ENCODE assay signal across 26 cellular contexts in the genomic region with DNA sequence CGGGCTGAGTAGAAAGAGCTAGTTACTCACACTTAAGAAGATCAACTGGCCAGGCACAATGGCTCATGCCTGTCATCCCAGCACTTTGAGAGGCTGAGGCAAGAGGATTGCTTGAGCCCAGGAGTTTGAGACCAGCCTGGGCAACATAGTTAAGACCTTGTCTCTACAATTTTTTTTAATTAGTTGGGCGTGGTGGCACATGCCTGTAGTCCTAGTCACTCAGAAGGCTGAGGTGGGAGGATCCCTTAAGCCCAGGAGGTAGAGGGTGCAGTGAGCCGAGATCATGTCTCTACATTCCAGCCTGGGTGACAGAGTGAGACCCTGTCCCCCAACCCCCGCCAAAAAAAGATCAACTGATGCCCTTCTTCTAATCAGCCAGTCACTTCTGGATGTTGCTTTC.
A peak's percentile ranks its signal among the peaks of the same experiment; 100 is the strongest.
DNase-seq lines count a peak whose midpoint lies in the region; ATAC-seq, FAIRE-seq and TF ChIP-seq lines count a peak whose summit lies in the region.
"Had no signal": no experiment of that assay in that cellular context is flagged by ENCODE, and none has a peak within 500 bp of the region (broad histone marks: within the 10 kb centered on the region; RNA-seq: fewer than 3 reads in every experiment).

No MANE protein-coding gene starts in this region.

- CTCF ChIA-PET in PC-3 (lab: Charles Lee): no interaction called here

- DNase-seq in ELR (ENCODE audit: low read depth) (peak; percentile 76), PC-3 (peak; percentile 76), epithelial cell of esophagus (ENCODE audit: low read depth) (peak; percentile 78), osteocyte (ENCODE audit: extremely low spot score, unreplicated experiment) (peak; percentile 32), NCI-H2107 treated with DMSO at 0.1 percent for 48 hours (lab: John Stamatoyannopoulos, UW; ENCODE audit: unreplicated experiment) (no peak), tibial artery (no peak), GM19239 (ENCODE audit: insufficient read length, low spot score) (no peak)
- DNase-seq: activated B cell treated with CpG ODN at 0.5 μM for 24 hours; activated CD4-positive, alpha-beta memory T cell treated with anti-CD3 and anti-CD28 coated beads for 36 hours; activated effector memory CD4-positive, alpha-beta T cell treated with anti-CD3 and anti-CD28 coated beads, Interleukin-2, amount 50 U/mL, for 16 hours; CD4-positive, alpha-beta T cell; DMS79; foreskin melanocyte; H9; MM.1S; naive thymus-derived CD4-positive, alpha-beta T cell; NCI-H1694; NCI-H2227 treated with DMSO at 0.1 percent for 48 hours; pancreas; stimulated activated CD4-positive, alpha-beta T cell treated with anti-CD3 and anti-CD28 coated beads, Interleukin-1b, Interleukin-23, amount 100 ng/mL, for 48 hours; stimulated activated naive CD4-positive, alpha-beta T cell had no signal

- no peak overlapping the region for H2AFZ ChIP-seq in PC-3 (ENCODE audit: low read length)

- TF ChIP-seq CTCF in PC-3 (conservative IDR thresholded peaks at IDR 0.05; ENCODE audit: low read depth, low read length): no peak
- TF ChIP-seq CTCF in epithelial cell of esophagus (IDR thresholded peaks at IDR 0.05; ENCODE audit: insufficient read depth, low read depth, low read length, missing control alignments): no peak
- no peak for TF ChIP-seq CTCF in osteocyte (IDR thresholded peaks at IDR 0.05)
- TF ChIP-seq CTCF in tibial artery (IDR thresholded peaks at IDR 0.05): no peak

- no peak overlapping the region for H3K4me3 Mint-ChIP-seq in osteocyte (ENCODE audit: unreplicated experiment)
- H3K4me3 Mint-ChIP-seq: activated B cell treated with CpG ODN at 0.5 μM for 24 hours; activated CD4-positive, alpha-beta memory T cell treated with anti-CD3 and anti-CD28 coated beads for 36 hours; CD4-positive, alpha-beta T cell; H9; naive thymus-derived CD4-positive, alpha-beta T cell had no signal

- BruUV-seq in PC-3 (replicated peaks; lab: Mats Ljungman, UMichigan): no TSS peak

- no peaks in the 10 kb centered on the region for H3K79me2 ChIP-seq in PC-3 (ENCODE audit: low read length)

- POLR2A ChIA-PET in PC-3 (lab: Charles Lee; ENCODE audit: unreplicated experiment): no interaction called here

- ATAC-seq in PC-3 (peak; percentile 56), HG03354 (IDR thresholded peaks at IDR 0.05; ENCODE audit: poor library complexity, severe bottlenecking, unreplicated experiment) (no peak)
- ATAC-seq: naive thymus-derived CD4-positive, alpha-beta T cell; Panc1; pancreas; sciatic nerve had no signal

- peak overlapping the region; percentile 17; the same call in 1 of the 2 replicates for H3K4me2 ChIP-seq in PC-3 (ENCODE audit: low read length)

- peaks cover 6% of the 10 kb centered on the region; the same call in 1 of the 2 replicates for H3K36me3 ChIP-seq in PC-3 (ENCODE audit: low read depth, low read length)
- H3K36me3 ChIP-seq in tibial artery: peaks cover 0 to 16% (median 0%) of the 10 kb centered on the region in 3 donors

- H3K27me3 ChIP-seq in PC-3 (ENCODE audit: low read length) (no peaks in the 10 kb centered on the region), tibial artery (no peaks in the 10 kb centered on the region)
- H3K27me3 ChIP-seq: pancreas had no signal

- peak overlapping the region; percentile 12 for H3K27ac ChIP-seq in PC-3 (ENCODE audit: low read length)
- H3K27ac ChIP-seq in tibial artery: no peak overlapping the region
- H3K27ac ChIP-seq: pancreas had no signal

- H3K9me3 ChIP-seq in PC-3 (ENCODE audit: low read length) (no peaks in the 10 kb centered on the region), tibial artery (no peaks in the 10 kb centered on the region)
- H3K9me3 ChIP-seq: pancreas had no signal

- intact Hi-C loops in PC-3 (cut with micrococcal nuclease) (no loop called here), tibial artery (cut with DNase I; ENCODE audit: low total_unique reads) (no loop called here)

- no peaks in the 10 kb centered on the region for H3K27me3 Mint-ChIP-seq in osteocyte (ENCODE audit: unreplicated experiment)

- peaks cover 6% of the 10 kb centered on the region for H3K9me3 Mint-ChIP-seq in osteocyte (ENCODE audit: unreplicated experiment)
- H3K9me3 Mint-ChIP-seq: activated B cell treated with CpG ODN at 0.5 μM for 24 hours; activated CD4-positive, alpha-beta memory T cell treated with anti-CD3 and anti-CD28 coated beads for 36 hours; CD4-positive, alpha-beta T cell; H9; naive thymus-derived CD4-positive, alpha-beta T cell had no signal

- no peaks in the 10 kb centered on the region for H4K20me1 ChIP-seq in PC-3 (ENCODE audit: low read length)

- H3F3A ChIP-seq in PC-3 (ENCODE audit: low read length, unreplicated experiment): no peaks in the 10 kb centered on the region

- peaks cover 19% of the 10 kb centered on the region for H3K36me3 Mint-ChIP-seq in osteocyte (ENCODE audit: unreplicated experiment)
- H3K36me3 Mint-ChIP-seq: activated CD4-positive, alpha-beta memory T cell treated with anti-CD3 and anti-CD28 coated beads for 36 hours had no signal

- no peaks in the 10 kb centered on the region for H3K9me2 ChIP-seq in PC-3 (replicated peaks; ENCODE audit: low read length)

- H3K9ac ChIP-seq in PC-3 (ENCODE audit: low read length): peak overlapping the region; percentile 1

- H3K4me1 ChIP-seq in PC-3 (ENCODE audit: insufficient read depth, low read length): peaks cover 47% of the 10 kb centered on the region
- H3K4me1 ChIP-seq in tibial artery: no peaks in the 10 kb centered on the region
- H3K4me1 ChIP-seq: pancreas had no signal

- H3K4me1 Mint-ChIP-seq in osteocyte (ENCODE audit: unreplicated experiment): peaks cover 23% of the 10 kb centered on the region
- H3K4me1 Mint-ChIP-seq: activated B cell treated with CpG ODN at 0.5 μM for 24 hours had no signal

- no peak overlapping the region for H3K27ac Mint-ChIP-seq in osteocyte (ENCODE audit: unreplicated experiment)
- H3K27ac Mint-ChIP-seq: activated B cell treated with CpG ODN at 0.5 μM for 24 hours; activated CD4-positive, alpha-beta memory T cell treated with anti-CD3 and anti-CD28 coated beads for 36 hours; CD4-positive, alpha-beta T cell; H9 had no signal

- no peak overlapping the region for H3K4me3 ChIP-seq in PC-3 (ENCODE audit: low read length)
- no peak overlapping the region for H3K4me3 ChIP-seq in epithelial cell of esophagus (ENCODE audit: low read length)
- H3K4me3 ChIP-seq in tibial artery: no peak overlapping the region
- H3K4me3 ChIP-seq: pancreas had no signal

- no peak for FAIRE-seq in GM19239 (lab: Jason Lieb, UNC)
- FAIRE-seq: endothelial cell of umbilical vein, islet of Langerhans, pancreas had no signal

Comparison
In these comparisons a context has a peak if more than half of its experiments do, and no peak if none do; other contexts are left out.
1. DNase-seq: peak in ELR (single experiment), PC-3 (single experiment), epithelial cell of esophagus (single experiment) and osteocyte (single experiment); none in NCI-H2107 treated with DMSO at 0.1 percent for 48 hours (single experiment), tibial artery (0 of 2) and GM19239 (single experiment).